Comparison of ENCODE assay signal across 24 cellular contexts in the genomic region with DNA sequence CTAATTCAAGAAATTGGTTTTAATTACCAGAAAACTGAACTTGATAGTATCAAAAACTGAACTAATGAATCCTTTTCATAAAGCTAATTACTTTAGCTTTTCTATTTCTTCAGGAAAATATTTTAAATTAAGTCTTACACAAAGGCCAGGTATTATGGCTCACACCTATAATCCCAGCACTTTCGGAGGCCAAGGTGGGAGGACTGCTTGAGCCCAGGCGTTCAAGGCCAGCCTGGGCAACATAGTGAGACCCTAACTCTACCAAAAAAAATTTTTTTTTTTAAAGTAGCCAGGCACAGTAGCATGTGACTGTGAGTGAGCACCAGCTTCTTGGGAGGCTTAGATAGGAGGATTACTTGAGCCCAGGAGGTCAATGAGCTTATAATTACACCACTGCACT. TPM values are rescaled to one million over a fixed set of nuclear protein-coding genes. Genes with fewer than 3 reads are reported as not detected.
DNase-seq lines count a peak whose midpoint lies in the region; ATAC-seq, FAIRE-seq and TF ChIP-seq lines count a peak whose summit lies in the region.
"Had no signal": no experiment of that assay in that cellular context is flagged by ENCODE, and none has a peak within 500 bp of the region (broad histone marks: within the 10 kb centered on the region; RNA-seq: fewer than 3 reads in every experiment).

No MANE protein-coding gene starts in this region.

- TF ChIP-seq CTCF in H1 (IDR thresholded peaks at IDR 0.05; ENCODE audit: control extremely low read depth in 1 of 3, insufficient read depth in 1 of 3, low read depth in 1 of 3, low read length in 3 of 3) (no peak), GM13977 (IDR thresholded peaks at IDR 0.05; ENCODE audit: extremely low read depth, insufficient read depth, missing control alignments) (no peak)

- H3K27me3 ChIP-seq in GM23248 (replicated peaks; ENCODE audit: insufficient read depth) (no peaks in the 10 kb centered on the region), H1 (replicated peaks in 1 of 4; ENCODE audit: control insufficient read depth in 3 of 4, extremely low read depth in 1 of 4, insufficient read depth in 3 of 4, low read length in 3 of 4) (no peaks in the 10 kb centered on the region)
- H3K27me3 ChIP-seq: BLaER1 treated with 17β-estradiol and CSF1 and Interleukin-3, amounts not matched to agents 10 nM and 100 nM; left lung; neural progenitor cell had no signal

- no peak for FAIRE-seq in H1 (lab: Jason Lieb, UNC)
- FAIRE-seq: endothelial cell of umbilical vein, small intestine had no signal

- no peaks in the 10 kb centered on the region for H3K36me3 ChIP-seq in GM23248 (ENCODE audit: low read depth)
- H3K36me3 ChIP-seq in H1 (ENCODE audit: control insufficient read depth in 2 of 4, insufficient read depth in 4 of 4, low read length in 3 of 4): no peaks in the 10 kb centered on the region
- H3K36me3 ChIP-seq: left lung, neural progenitor cell had no signal

- H3K4me3 Mint-ChIP-seq in activated T-cell treated with anti-CD3 and anti-CD28 coated beads, Interleukin-2, amount 50 U/mL, for 72 hours: peak overlapping the region; percentile 41 to 46
- peak overlapping the region; percentile 20 for H3K4me3 Mint-ChIP-seq in stimulated activated effector memory CD8-positive, alpha-beta T cell treated with anti-CD3 and anti-CD28 coated beads, Interleukin-12 subunit alpha, Interleukin-12 subunit beta, amount 100 ng/mL, for 72 hours
- H3K4me3 Mint-ChIP-seq: neural progenitor cell had no signal

- H3K56ac ChIP-seq in H1 (replicated peaks; ENCODE audit: insufficient read length, low read depth, low read length): no peak overlapping the region

- no peak for TF ChIP-seq POLR2A in H1 (IDR thresholded peaks at IDR 0.05; ENCODE audit: control extremely low read depth in 1 of 2, low read depth in 2 of 2, low read length in 2 of 2)

- H2BK120ac ChIP-seq in H1 (replicated peaks; ENCODE audit: low read depth, low read length): no peak overlapping the region

- POLR2A ChIA-PET in H1 (lab: Charles Lee; ENCODE audit: partially characterized antibody): no interaction called here

- TF ChIP-seq EP300 in H1 (IDR thresholded peaks at IDR 0.05; ENCODE audit: borderline replicate concordance in 1 of 2, low read depth in 2 of 2, low read length in 2 of 2): no peak

- H3K36me3 Mint-ChIP-seq in activated T-cell treated with anti-CD3 and anti-CD28 coated beads, Interleukin-2, amount 50 U/mL, for 72 hours (ENCODE audit: insufficient read depth in 2 of 2): peaks cover 12 to 34% of the 10 kb centered on the region in 2 donors
- peaks cover 44% of the 10 kb centered on the region for H3K36me3 Mint-ChIP-seq in stimulated activated effector memory CD8-positive, alpha-beta T cell treated with anti-CD3 and anti-CD28 coated beads, Interleukin-12 subunit alpha, Interleukin-12 subunit beta, amount 100 ng/mL, for 72 hours

- H3K27ac ChIP-seq in GM23248: 0 out of 2 replicates have a peak overlapping the region, but pooled peaks have one; percentile 10
- H3K27ac ChIP-seq in H1 (ENCODE audit: low read depth, low read length): no peak overlapping the region
- H3K27ac ChIP-seq: neural progenitor cell had no signal

- H4K5ac ChIP-seq in H1 (ENCODE audit: insufficient read length, low read depth, low read length): no peak overlapping the region

- no peak overlapping the region for H2BK5ac ChIP-seq in H1 (ENCODE audit: low read depth, low read length)

- H4K20me1 ChIP-seq in GM23248 (ENCODE audit: insufficient read depth) (peaks cover 4% of the 10 kb centered on the region), H1 (replicated peaks in 1 of 2; ENCODE audit: control insufficient read depth in 1 of 2, insufficient read depth in 2 of 2, low read length in 2 of 2) (no peaks in the 10 kb centered on the region)

- H3F3A ChIP-seq in GM23248 (ENCODE audit: insufficient read depth): peaks cover 10% of the 10 kb centered on the region

- no peak for DNase-seq in activated T-cell treated with anti-CD3 and anti-CD28 coated beads, Interleukin-2, amount 50 U/mL, for 72 hours
- DNase-seq in activated T-cell treated with anti-CD3 and anti-CD28 coated beads for 4 hours (no peak), GM23248 (no peak), H1 (ENCODE audit: low read depth in 1 of 2, low spot score in 2 of 2) (no peak), GM13977 (ENCODE audit: low spot score) (no peak), NCI-H510A treated with DMSO at 0.1 percent for 48 hours (lab: John Stamatoyannopoulos, UW) (no peak), retina (no peak)
- no peak for DNase-seq in stimulated activated effector memory CD8-positive, alpha-beta T cell treated with anti-CD3 and anti-CD28 coated beads, Interleukin-12 subunit alpha, Interleukin-12 subunit beta, amount 100 ng/mL, for 72 hours (ENCODE audit: low spot score in 2 of 2)
- DNase-seq: activated CD4-positive, alpha-beta T cell treated with anti-CD3 and anti-CD28 coated beads for 36 hours; activated effector memory CD4-positive, alpha-beta T cell treated with Interleukin-2 at 50 U/mL for 16 hours; amygdala; GOT3; left lung; NCI-H187 treated with DMSO at 0.1 percent for 48 hours; NCI-H748 treated with DMSO at 0.1 percent for 48 hours; SHP77; small intestine; stimulated activated naive CD8-positive, alpha-beta T cell treated with anti-CD3 and anti-CD28 coated beads, Interleukin-15, amount 100 ng/mL, for 72 hours; SW 1271; trophoblast cell had no signal

- H4K91ac ChIP-seq in H1 (replicated peaks; ENCODE audit: insufficient read length, low read length): no peak overlapping the region

- WGBS in GM23248 (ENCODE audit: low coverage in 1 of 2, low lambda C conversion rate in 2 of 2, missing lambda C conversion rate in 2 of 2), 2 experiments: 95 to 97% methylated on average over 2 of the region's 2 CpGs
- 97% methylated on average over 2 of the region's 2 CpGs; no CpG with 5 or more reads in 1 of the 2 experiments for WGBS in H1 (ENCODE audit: extremely low coverage in 1 of 2, insufficient coverage in 1 of 2, insufficient read length in 1 of 2, insufficient replicate concordance in 2 of 2, low coverage in 1 of 2, low lambda C conversion rate in 2 of 2, missing lambda C conversion rate in 1 of 2), 2 experiments

- no peak for TF ChIP-seq RAD21 in H1 (IDR thresholded peaks at IDR 0.05 in 1 of 2, conservative IDR thresholded peaks at IDR 0.05 in 1 of 2; ENCODE audit: low read depth in 2 of 2, low read length in 2 of 2)

- H2AFZ ChIP-seq in GM23248 (no peak overlapping the region), H1 (ENCODE audit: low read length) (no peak overlapping the region)
- H2AFZ ChIP-seq: neural progenitor cell had no signal

- H3K18ac ChIP-seq in H1 (ENCODE audit: extremely low read depth, low read length): no peak overlapping the region

- H3K4me1 ChIP-seq in GM23248 (ENCODE audit: insufficient read depth): peaks cover 25% of the 10 kb centered on the region
- peaks cover 0 to 4% (median 2%) of the 10 kb centered on the region in 4 experiments; a peak in 3 of 7 replicates for H3K4me1 ChIP-seq in H1 (replicated peaks in 1 of 4; ENCODE audit: control insufficient read depth in 3 of 4, insufficient read depth in 4 of 4, low read length in 3 of 4)

- CTCF ChIA-PET in H1 (lab: Charles Lee; ENCODE audit: partially characterized antibody): interaction anchor here (1.2 kb wide), 2 partner anchors 10 to 18 kb away, joined by 3 to 8 read pairs; no protein-coding TSS in a partner anchor

- H3K23ac ChIP-seq in H1 (ENCODE audit: insufficient read length): no peak overlapping the region

- H3K23me2 ChIP-seq in H1 (ENCODE audit: low read depth, low read length): no peaks in the 10 kb centered on the region

- no peaks in the 10 kb centered on the region for H3K9me3 ChIP-seq in GM23248 (ENCODE audit: low read depth)
- H3K9me3 ChIP-seq in H1 (ENCODE audit: insufficient read depth in 2 of 2, low read depth in 1 of 2, low read length in 1 of 2): no peaks in the 10 kb centered on the region

- H2BK15ac ChIP-seq in H1 (ENCODE audit: low read length): no peak overlapping the region

- H3K79me2 ChIP-seq in GM23248 (ENCODE audit: insufficient read depth) (peaks cover 100% of the 10 kb centered on the region), H1 (ENCODE audit: control insufficient read depth in 1 of 2, insufficient read depth in 2 of 2, low read length in 2 of 2) (peaks cover 0 to 7% of the 10 kb centered on the region in 2 experiments; a peak in 1 of 4 replicates)

- H3K9me3 Mint-ChIP-seq in activated T-cell treated with anti-CD3 and anti-CD28 coated beads, Interleukin-2, amount 50 U/mL, for 72 hours: peaks cover 5 to 8% of the 10 kb centered on the region in 2 donors
- H3K9me3 Mint-ChIP-seq in stimulated activated effector memory CD8-positive, alpha-beta T cell treated with anti-CD3 and anti-CD28 coated beads, Interleukin-12 subunit alpha, Interleukin-12 subunit beta, amount 100 ng/mL, for 72 hours: peaks cover 5% of the 10 kb centered on the region

- H2BK20ac ChIP-seq in H1 (ENCODE audit: low read length): no peak overlapping the region

- H3K4ac ChIP-seq in H1 (replicated peaks; ENCODE audit: insufficient read length, low read depth, low read length): no peak overlapping the region

- no peaks in the 10 kb centered on the region for H3K79me1 ChIP-seq in H1 (ENCODE audit: low read depth, low read length)

- H2AK5ac ChIP-seq in H1 (ENCODE audit: low read depth, low read length): no peak overlapping the region

- H3K27me3 Mint-ChIP-seq in activated T-cell treated with anti-CD3 and anti-CD28 coated beads, Interleukin-2, amount 50 U/mL, for 72 hours (ENCODE audit: low read depth): no peaks in the 10 kb centered on the region
- H3K27me3 Mint-ChIP-seq: activated CD4-positive, alpha-beta T cell treated with anti-CD3 and anti-CD28 coated beads for 36 hours; progenitor cell of endocrine pancreas; stimulated activated naive CD8-positive, alpha-beta T cell treated with anti-CD3 and anti-CD28 coated beads, Interleukin-15, amount 100 ng/mL, for 72 hours had no signal

- H3K4me3 ChIP-seq in GM23248: no peak overlapping the region
- H3K4me3 ChIP-seq in H1 (ENCODE audit: extremely low read depth in 1 of 4, insufficient read depth in 2 of 4, low read depth in 3 of 4, low read length in 4 of 4): no peak overlapping the region
- H3K4me3 ChIP-seq: BLaER1 treated with 17β-estradiol and CSF1 and Interleukin-3, amounts not matched to agents 10 nM and 100 nM; left lung; neural progenitor cell had no signal

- H3K4me1 Mint-ChIP-seq in activated T-cell treated with anti-CD3 and anti-CD28 coated beads, Interleukin-2, amount 50 U/mL, for 72 hours (ENCODE audit: low read depth): peaks cover 83% of the 10 kb centered on the region
- peaks cover 71% of the 10 kb centered on the region for H3K4me1 Mint-ChIP-seq in stimulated activated effector memory CD8-positive, alpha-beta T cell treated with anti-CD3 and anti-CD28 coated beads, Interleukin-12 subunit alpha, Interleukin-12 subunit beta, amount 100 ng/mL, for 72 hours

- no peak overlapping the region for H4K8ac ChIP-seq in H1 (ENCODE audit: extremely low read depth, insufficient read depth, low read length)

- H2BK12ac ChIP-seq in H1 (ENCODE audit: low read depth, low read length): no peak overlapping the region

- no peak for ATAC-seq in activated T-cell treated with anti-CD3 and anti-CD28 coated beads, Interleukin-2, amount 50 U/mL, for 72 hours (replicated peaks in 1 of 2)
- no peak for ATAC-seq in stimulated activated effector memory CD8-positive, alpha-beta T cell treated with anti-CD3 and anti-CD28 coated beads, Interleukin-12 subunit alpha, Interleukin-12 subunit beta, amount 100 ng/mL, for 72 hours

- H3K9ac ChIP-seq in GM23248: no peak overlapping the region
- H3K9ac ChIP-seq in H1 (replicated peaks in 1 of 4; ENCODE audit: extremely low read depth in 1 of 4, low read depth in 3 of 4, low read length in 3 of 4): no peak overlapping the region
- H3K9ac ChIP-seq: BLaER1 treated with 17β-estradiol and CSF1 and Interleukin-3, amounts not matched to agents 10 nM and 100 nM; neural progenitor cell had no signal

- H3K14ac ChIP-seq in H1 (ENCODE audit: insufficient read length): no peak overlapping the region

- H3K27ac Mint-ChIP-seq in activated T-cell treated with anti-CD3 and anti-CD28 coated beads, Interleukin-2, amount 50 U/mL, for 72 hours: peak overlapping the region; percentile 79
- H3K27ac Mint-ChIP-seq in stimulated activated effector memory CD8-positive, alpha-beta T cell treated with anti-CD3 and anti-CD28 coated beads, Interleukin-12 subunit alpha, Interleukin-12 subunit beta, amount 100 ng/mL, for 72 hours: peak overlapping the region; percentile 24
- H3K27ac Mint-ChIP-seq: neural progenitor cell, progenitor cell of endocrine pancreas had no signal

- H3K4me2 ChIP-seq in GM23248 (ENCODE audit: unreplicated experiment) (no peak overlapping the region), H1 (ENCODE audit: insufficient read depth in 1 of 2, low read depth in 2 of 2, low read length in 2 of 2) (no peak overlapping the region)
- H3K4me2 ChIP-seq: neural progenitor cell had no signal

- no peaks in the 10 kb centered on the region for H3K9me2 ChIP-seq in GM23248 (ENCODE audit: insufficient read depth)

- in situ Hi-C loops in GM23248 (cut with MboI): no loop called here
- in situ Hi-C loops in GM13977 (cut with MboI; ENCODE audit: low pct_unique_long_range_greater_than_20kb, low sequenced_read_pairs, unreplicated experiment): no loop called here

RNA-seq across cellular contexts. Expression of a gene that starts 19.1 kb away (rescaled TPM):
- 100 to 1,000 TPM; 209 to 223 TPM for total RNA-seq in activated T-cell treated with anti-CD3 and anti-CD28 coated beads, Interleukin-2, amount 50 U/mL, for 72 hours
- total RNA-seq in GM23248 (2014; rRNA removed; shearing (Covaris generic)): 9.2 and 11.1 TPM in 2 replicates
- 6.5 and 7.5 TPM in 2 replicates for polyA plus RNA-seq in GM23248 (2016; fragmentation: Nextera tagmentation; extraction: Ambion mirVana)
- total RNA-seq in H1 (2021; fragmentation: NEBNext Ultra II Directional; extraction: Animal tissue kit (Norgen Biotek cat#: 25700)): 21.9 and 22.4 TPM in 2 replicates
- 1.3 and 2.0 TPM in 2 replicates for polyA plus RNA-seq in H1 (2011; rRNA removed)
- polyA plus RNA-seq in H1 (2011; cell fraction: cytosol; rRNA removed): 2.0 TPM
- polyA plus RNA-seq in H1 (2011; cell fraction: nucleus; rRNA removed): 2.2 TPM
- 4.0 to 8.8 TPM (median 5.3 TPM) in 4 replicates for polyA plus RNA-seq in H1 (2012, experiment 1 of 2)
- 0.52 TPM for polyA plus RNA-seq in H1 (2012, experiment 2 of 2)
- 4.1 TPM for polyA plus RNA-seq in H1 (2013, experiment 1 of 2)
- 3.9 TPM for polyA plus RNA-seq in H1 (2013, experiment 2 of 2)
- 19.9 and 22.2 TPM in 2 replicates for polyA minus RNA-seq in H1 (2011; rRNA and poly(A)+ RNA removed)
- polyA minus RNA-seq in H1 (2011; cell fraction: cytosol; rRNA and poly(A)+ RNA removed): 15.3 TPM
- polyA minus RNA-seq in H1 (2011; cell fraction: nucleus; rRNA and poly(A)+ RNA removed): 11.5 TPM
